In genomic region chr7:102770467-102770866, GRCh38 we compare ENCODE assay signal across 7 cellular contexts.
DNase-seq lines count a peak whose midpoint lies in the region; ATAC-seq lines count a peak whose summit lies in the region.
"Not testable (repeated sequence)": the region's sequence is repeated elsewhere in the genome, so short reads cannot be mapped to it uniquely, and the experiment has no call there.

No MANE protein-coding gene starts in this region.

- DNase-seq in NCI-H526 treated with DMSO at 0.1 percent for 48 hours (lab: John Stamatoyannopoulos, UW) (peak; percentile 24), memory B cell (ENCODE audit: low spot score in 2 of 2) (peak in 1 of 2 donors; percentile 10)

- H3K4me3 Mint-ChIP-seq in memory B cell = not testable (repeated sequence)

- not testable (repeated sequence) for H3K36me3 Mint-ChIP-seq in memory B cell

- ATAC-seq in GM18511 (IDR thresholded peaks at IDR 0.05; ENCODE audit: unreplicated experiment) (peak; percentile 79), GM19328 (IDR thresholded peaks at IDR 0.05; ENCODE audit: unreplicated experiment) (peak; percentile 73), GM21619 (IDR thresholded peaks at IDR 0.05; ENCODE audit: unreplicated experiment) (peak; percentile 55), HG02884 (IDR thresholded peaks at IDR 0.05; ENCODE audit: unreplicated experiment) (peak; percentile 68), HG03378 (IDR thresholded peaks at IDR 0.05; ENCODE audit: unreplicated experiment) (peak; percentile 54), memory B cell (ENCODE audit: low read depth) (peak; percentile 89)

- H3K9me3 Mint-ChIP-seq in memory B cell = not testable (repeated sequence)

- H3K27ac Mint-ChIP-seq in memory B cell = not testable (repeated sequence)

- H3K4me1 Mint-ChIP-seq in memory B cell = not testable (repeated sequence)

- H3K27me3 Mint-ChIP-seq in memory B cell = not testable (repeated sequence)
